1 cellular context compared by ENCODE assay signal in the genomic region with DNA sequence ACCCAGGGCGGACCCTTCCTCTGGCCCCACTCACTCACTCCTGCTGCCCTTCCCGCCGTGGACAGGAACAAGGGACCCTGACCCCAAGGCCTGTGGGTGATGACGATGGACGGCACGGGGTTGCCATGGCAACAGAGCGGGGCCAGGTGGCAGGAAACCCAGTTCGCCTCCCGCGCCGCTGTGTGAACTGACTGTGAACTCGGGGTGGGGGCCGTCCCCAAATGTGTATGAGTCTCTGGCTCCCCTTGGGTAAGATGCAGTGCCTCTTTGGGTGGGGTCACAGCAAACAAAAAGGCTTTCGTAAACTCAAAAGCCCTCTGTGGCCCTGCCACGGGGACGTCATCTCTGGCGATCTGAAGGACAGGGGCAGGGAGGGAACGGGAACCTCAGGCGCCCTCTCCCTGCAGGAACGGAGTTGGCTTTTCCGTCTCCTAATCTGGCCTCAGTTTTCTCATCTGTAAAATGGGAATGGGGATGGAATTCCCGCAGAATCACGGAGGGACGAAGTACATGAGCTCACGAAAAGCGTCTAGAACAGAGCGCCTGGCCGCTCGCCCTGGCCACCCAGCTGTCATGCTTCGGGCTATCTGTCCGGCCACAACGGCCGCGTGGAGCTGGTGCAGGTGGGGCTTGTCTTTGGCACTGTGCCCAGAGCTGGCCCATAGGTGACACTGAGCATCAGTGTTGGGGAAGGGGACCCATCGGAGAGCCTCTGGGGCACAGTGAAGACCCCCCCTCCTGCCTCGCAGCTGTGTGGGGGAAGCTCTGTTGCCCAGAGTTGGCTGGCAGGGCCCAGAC.
TF ChIP-seq lines count a peak whose summit lies in the region.

No MANE protein-coding gene starts in this region.

TF ChIP-seq in H1, 55 proteins besides CTCF, POLR2A, EP300 and RAD21:
- no peak for TF ChIP-seq CHD1 (IDR thresholded peaks at IDR 0.05; ENCODE audit: low read depth, low read length)
- TF ChIP-seq, protein P1, sequence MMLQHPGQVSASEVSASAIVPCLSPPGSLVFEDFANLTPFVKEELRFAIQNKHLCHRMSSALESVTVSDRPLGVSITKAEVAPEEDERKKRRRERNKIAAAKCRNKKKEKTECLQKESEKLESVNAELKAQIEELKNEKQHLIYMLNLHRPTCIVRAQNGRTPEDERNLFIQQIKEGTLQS (IDR thresholded peaks at IDR 0.05; ENCODE audit: insufficient read depth, low read depth, low read length) = no peak
- TF ChIP-seq YY1 (IDR thresholded peaks at IDR 0.05; ENCODE audit: low read depth, low read length) = no peak
- no peak for TF ChIP-seq RFX5 (IDR thresholded peaks at IDR 0.05; ENCODE audit: borderline replicate concordance, low read depth, low read length)
- no peak for TF ChIP-seq SIN3A (conservative IDR thresholded peaks at IDR 0.05 in 1 of 2, IDR thresholded peaks at IDR 0.05 in 1 of 2; ENCODE audit: low read depth in 1 of 2, low read length in 2 of 2)
- TF ChIP-seq KDM1A (IDR thresholded peaks at IDR 0.05; ENCODE audit: borderline replicate concordance, low read length) = peak; percentile 75; the same call in 1 of the 2 replicates
- no peak for TF ChIP-seq CHD2 (IDR thresholded peaks at IDR 0.05; ENCODE audit: low read length)
- no peak for TF ChIP-seq SP1 (IDR thresholded peaks at IDR 0.05; ENCODE audit: low read depth, low read length)
